ENCODE assay signal across 13 cellular contexts in genomic region chr13:23674795-23675640, GRCh38.
DNase-seq lines count a peak whose midpoint lies in the region; ATAC-seq and TF ChIP-seq lines count a peak whose summit lies in the region.
"Had no signal": no experiment of that assay in that cellular context is flagged by ENCODE, and none has a peak within 500 bp of the region (broad histone marks: within the 10 kb centered on the region; RNA-seq: fewer than 3 reads in every experiment).

No MANE protein-coding gene starts in this region.

- no peak for TF ChIP-seq CTCF in hepatocyte (IDR thresholded peaks at IDR 0.05; ENCODE audit: poor library complexity)
- TF ChIP-seq CTCF in esophagus muscularis mucosa (IDR thresholded peaks at IDR 0.05): no peak

- DNase-seq in DMS53 (lab: John Stamatoyannopoulos, UW) (peak; percentile 96), HS-27A (ENCODE audit: low read depth) (peak; percentile 9), amniotic stem cell (lab: John Stamatoyannopoulos, UW) (peak; percentile 66), hepatocyte (ENCODE audit: low spot score) (peak; percentile 28), esophagus muscularis mucosa (ENCODE audit: extremely low spot score) (no peak), Right ventricle myocardium superior (no peak), NCI-H2029 (lab: John Stamatoyannopoulos, UW) (no peak)
- DNase-seq: activated CD4-positive, alpha-beta T cell treated with anti-CD3 and anti-CD28 coated beads for 4 hours; colonic mucosa; mesendoderm; NCI-H1436 treated with DMSO at 0.1 percent for 48 hours; NCI-H82 had no signal

- H3K4me1 ChIP-seq in hepatocyte (ENCODE audit: insufficient read depth) (peaks cover 26% of the 10 kb centered on the region), esophagus muscularis mucosa (peaks cover 8 to 30% (median 20%) of the 10 kb centered on the region in 4 donors)
- H3K4me1 ChIP-seq: colonic mucosa had no signal

- intact Hi-C loops in esophagus muscularis mucosa (cut with DNase I): no loop called here
- intact Hi-C loops in Right ventricle myocardium superior (cut with DNase I): no loop called here

- 79% methylated on average over 5 of the region's 5 CpGs for WGBS in hepatocyte (ENCODE audit: low lambda C conversion rate, missing lambda C conversion rate)
- 95% methylated on average over 5 of the region's 5 CpGs for WGBS in esophagus muscularis mucosa

- H2AFZ ChIP-seq in hepatocyte: no peak overlapping the region

- H3K79me2 ChIP-seq in hepatocyte: no peaks in the 10 kb centered on the region

- no peak for TF ChIP-seq EP300 in esophagus muscularis mucosa (IDR thresholded peaks at IDR 0.05)

- H3K4me3 ChIP-seq in hepatocyte (no peak overlapping the region), esophagus muscularis mucosa (no peak overlapping the region)
- H3K4me3 ChIP-seq: colonic mucosa had no signal

- H4K20me1 ChIP-seq in hepatocyte (ENCODE audit: insufficient read depth, poor library complexity, severe bottlenecking): no peaks in the 10 kb centered on the region

- no peaks in the 10 kb centered on the region for H3K36me3 ChIP-seq in hepatocyte (replicated peaks; ENCODE audit: insufficient read depth, low read depth)
- H3K36me3 ChIP-seq in esophagus muscularis mucosa: no peaks in the 10 kb centered on the region
- H3K36me3 ChIP-seq: colonic mucosa had no signal

- H3K27me3 ChIP-seq in hepatocyte: no peaks in the 10 kb centered on the region
- H3K27me3 ChIP-seq in esophagus muscularis mucosa: no peaks in the 10 kb centered on the region
- H3K27me3 ChIP-seq: colonic mucosa had no signal

- ATAC-seq in Right ventricle myocardium superior (ENCODE audit: poor library complexity): no peak
- ATAC-seq in HG02678 (IDR thresholded peaks at IDR 0.05; ENCODE audit: unreplicated experiment): no peak

- H3K9me3 ChIP-seq in hepatocyte (ENCODE audit: low read depth) (no peaks in the 10 kb centered on the region), esophagus muscularis mucosa (no peaks in the 10 kb centered on the region)
- H3K9me3 ChIP-seq: colonic mucosa had no signal

- TF ChIP-seq POLR2A in esophagus muscularis mucosa (IDR thresholded peaks at IDR 0.05; ENCODE audit: low read depth): no peak

- no peaks in the 10 kb centered on the region for H3K9me2 ChIP-seq in hepatocyte (replicated peaks; ENCODE audit: insufficient read depth)

- peak overlapping the region; percentile 12 for H3K27ac ChIP-seq in hepatocyte
- H3K27ac ChIP-seq in esophagus muscularis mucosa (replicated peaks in 1 of 4): no peak overlapping the region
- H3K27ac ChIP-seq: colonic mucosa had no signal

- H3K4me2 ChIP-seq in hepatocyte: no peak overlapping the region

Comparison
In these comparisons a context has a peak if more than half of its experiments do, and no peak if none do; other contexts are left out.
1. DNase-seq: peak in DMS53 (single experiment), HS-27A (single experiment), amniotic stem cell (single experiment) and hepatocyte (single experiment); none in esophagus muscularis mucosa (single experiment), Right ventricle myocardium superior (single experiment) and NCI-H2029 (single experiment).